Comparison of ENCODE assay signal across 9 cellular contexts in the genomic region with DNA sequence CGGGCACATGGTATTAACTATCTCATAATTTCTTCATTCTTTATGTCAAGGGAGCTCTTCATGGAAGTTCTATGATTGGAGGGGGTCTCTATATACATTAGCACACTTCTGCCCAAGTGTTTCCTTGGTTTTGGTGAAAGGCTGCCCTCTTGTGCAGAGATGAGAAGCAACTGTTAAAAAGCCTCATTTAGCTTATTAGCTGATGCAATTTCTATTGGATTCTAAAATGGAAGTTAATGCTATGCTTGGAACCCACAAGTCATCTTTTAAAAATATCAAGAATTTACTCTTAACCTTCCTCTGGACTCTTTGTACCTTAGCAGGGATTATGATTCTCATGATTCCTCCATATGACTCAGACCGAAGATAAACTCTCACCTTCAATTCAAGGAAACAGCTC.
DNase-seq lines count a peak whose midpoint lies in the region; ATAC-seq and TF ChIP-seq lines count a peak whose summit lies in the region.
"Had no signal": no experiment of that assay in that cellular context is flagged by ENCODE, and none has a peak within 500 bp of the region (broad histone marks: within the 10 kb centered on the region; RNA-seq: fewer than 3 reads in every experiment).

No MANE protein-coding gene starts in this region.

- H2AFZ ChIP-seq in neural progenitor cell (replicated peaks) = no peak overlapping the region

- H3K27me3 Mint-ChIP-seq in chondrocyte (ENCODE audit: low read depth) (no peaks in the 10 kb centered on the region), neural progenitor cell (ENCODE audit: insufficient read depth, low read depth) (no peaks in the 10 kb centered on the region), natural killer cell (ENCODE audit: low read depth in 2 of 2) (peaks cover 0 to 3% of the 10 kb centered on the region in 2 donors)
- no peaks in the 10 kb centered on the region for H3K27me3 Mint-ChIP-seq in stimulated activated memory B cell treated with anti-CD40 and anti-IgM and Interleukin-4, amounts not matched to agents 10 μg/mL and 1 μg/mL and 100 μg/mL, for 72 hours

- no peaks in the 10 kb centered on the region for H3K36me3 ChIP-seq in neural progenitor cell

- no peaks in the 10 kb centered on the region for H3K79me2 ChIP-seq in neural progenitor cell (ENCODE audit: low read depth)

- H3K4me1 ChIP-seq in neural progenitor cell = peaks cover 25% of the 10 kb centered on the region

- H3K27ac ChIP-seq in neural progenitor cell = no peak overlapping the region

- no peaks in the 10 kb centered on the region for H3K9me3 ChIP-seq in neural progenitor cell (ENCODE audit: low read depth)

- peaks cover 6% of the 10 kb centered on the region for H3F3A ChIP-seq in neural progenitor cell (ENCODE audit: low read depth)

- H3K4me3 ChIP-seq in GM12875 (ENCODE audit: low read depth, low read length) = no peak overlapping the region
- no peak overlapping the region for H3K4me3 ChIP-seq in neural progenitor cell

- H3K4me2 ChIP-seq in neural progenitor cell = no peak overlapping the region

- H3K27ac Mint-ChIP-seq in chondrocyte (ENCODE audit: unreplicated experiment) (no peak overlapping the region), neural progenitor cell (no peak overlapping the region), natural killer cell (no peak overlapping the region)
- H3K27ac Mint-ChIP-seq in stimulated activated memory B cell treated with anti-CD40 and anti-IgM and Interleukin-4, amounts not matched to agents 10 μg/mL and 1 μg/mL and 100 μg/mL, for 72 hours = no peak overlapping the region
- H3K27ac Mint-ChIP-seq: activated naive CD4-positive, alpha-beta T cell treated with anti-CD3 and anti-CD28 coated beads, Interleukin-2, amount 50 U/mL, for 24 hours had no signal

- DNase-seq in NCI-H1694 treated with DMSO at 0.1 percent for 48 hours (lab: John Stamatoyannopoulos, UW) (peak; percentile 11), chondrocyte (ENCODE audit: low spot score) (no peak), neural progenitor cell (ENCODE audit: low spot score) (peak; percentile 33), natural killer cell (no peak), midbrain (lab: John Stamatoyannopoulos, UW) (no peak)

- H3K9me3 Mint-ChIP-seq in chondrocyte (ENCODE audit: low read depth) (peaks cover 7% of the 10 kb centered on the region), neural progenitor cell (peaks cover 10% of the 10 kb centered on the region), natural killer cell (peaks cover 2 to 4% of the 10 kb centered on the region in 2 donors)
- H3K9me3 Mint-ChIP-seq in stimulated activated memory B cell treated with anti-CD40 and anti-IgM and Interleukin-4, amounts not matched to agents 10 μg/mL and 1 μg/mL and 100 μg/mL, for 72 hours = peaks cover 5% of the 10 kb centered on the region
- H3K9me3 Mint-ChIP-seq: activated naive CD4-positive, alpha-beta T cell treated with anti-CD3 and anti-CD28 coated beads, Interleukin-2, amount 50 U/mL, for 24 hours had no signal

- H3K4me1 Mint-ChIP-seq in chondrocyte (ENCODE audit: low read depth) (peaks cover 9% of the 10 kb centered on the region), neural progenitor cell (peaks cover 12% of the 10 kb centered on the region), natural killer cell (no peaks in the 10 kb centered on the region)
- no peaks in the 10 kb centered on the region for H3K4me1 Mint-ChIP-seq in stimulated activated memory B cell treated with anti-CD40 and anti-IgM and Interleukin-4, amounts not matched to agents 10 μg/mL and 1 μg/mL and 100 μg/mL, for 72 hours
- H3K4me1 Mint-ChIP-seq: activated naive CD4-positive, alpha-beta T cell treated with anti-CD3 and anti-CD28 coated beads, Interleukin-2, amount 50 U/mL, for 24 hours had no signal

- H3K36me3 Mint-ChIP-seq in chondrocyte (ENCODE audit: low read depth) = no peaks in the 10 kb centered on the region
- H3K36me3 Mint-ChIP-seq in neural progenitor cell = peaks cover 2% of the 10 kb centered on the region
- H3K36me3 Mint-ChIP-seq in natural killer cell = no peaks in the 10 kb centered on the region
- H3K36me3 Mint-ChIP-seq in stimulated activated memory B cell treated with anti-CD40 and anti-IgM and Interleukin-4, amounts not matched to agents 10 μg/mL and 1 μg/mL and 100 μg/mL, for 72 hours = no peaks in the 10 kb centered on the region
- H3K36me3 Mint-ChIP-seq: activated naive CD4-positive, alpha-beta T cell treated with anti-CD3 and anti-CD28 coated beads, Interleukin-2, amount 50 U/mL, for 24 hours had no signal

- H3K27me3 ChIP-seq in neural progenitor cell = no peaks in the 10 kb centered on the region

- H4K20me1 ChIP-seq in neural progenitor cell (ENCODE audit: low read depth) = no peaks in the 10 kb centered on the region

- H3K4me3 Mint-ChIP-seq in chondrocyte (ENCODE audit: unreplicated experiment) (no peak overlapping the region), neural progenitor cell (no peak overlapping the region), natural killer cell (no peak overlapping the region)
- H3K4me3 Mint-ChIP-seq in stimulated activated memory B cell treated with anti-CD40 and anti-IgM and Interleukin-4, amounts not matched to agents 10 μg/mL and 1 μg/mL and 100 μg/mL, for 72 hours = no peak overlapping the region
- H3K4me3 Mint-ChIP-seq: activated naive CD4-positive, alpha-beta T cell treated with anti-CD3 and anti-CD28 coated beads, Interleukin-2, amount 50 U/mL, for 24 hours had no signal

- TF ChIP-seq CTCF in GM12875 (IDR thresholded peaks at IDR 0.05; ENCODE audit: borderline replicate concordance, insufficient read depth, low read depth, low read length) (0 out of 2 replicates have a peak, but pooled peaks have one; percentile 6), chondrocyte (IDR thresholded peaks at IDR 0.05) (peak; percentile 84), neural progenitor cell (IDR thresholded peaks at IDR 0.05) (peak; percentile 60), natural killer cell (IDR thresholded peaks at IDR 0.05) (no peak)

- H3K9ac ChIP-seq in neural progenitor cell = no peak overlapping the region

- intact Hi-C loops in natural killer cell (cut with micrococcal nuclease) = no loop called here

- ATAC-seq in natural killer cell (no peak), HG03378 (IDR thresholded peaks at IDR 0.05; ENCODE audit: unreplicated experiment) (no peak)
- no peak for ATAC-seq in stimulated activated memory B cell treated with anti-CD40 and anti-IgM and Interleukin-4, amounts not matched to agents 10 μg/mL and 1 μg/mL and 100 μg/mL, for 72 hours

Comparison
In these comparisons a context has a peak if more than half of its experiments do, and no peak if none do; other contexts are left out.
1. DNase-seq: peak in NCI-H1694 treated with DMSO at 0.1 percent for 48 hours (single experiment) and neural progenitor cell (single experiment); none in chondrocyte (single experiment), natural killer cell (single experiment) and midbrain (single experiment).